Comparison of ENCODE assay signal across 8 cellular contexts in genomic region chr7:65750511-65751344, GRCh38.
DNase-seq lines count a peak whose midpoint lies in the region; ATAC-seq and TF ChIP-seq lines count a peak whose summit lies in the region.

No MANE protein-coding gene starts in this region.

- peak; percentile 27 for TF ChIP-seq CTCF in liver (IDR thresholded peaks at IDR 0.05; ENCODE audit: low read depth, low read length, missing input control)

- H3K27me3 Mint-ChIP-seq in CD4-positive, CD25-positive, alpha-beta regulatory T cell = no peaks in the 10 kb centered on the region
- H3K27me3 Mint-ChIP-seq in dendritic cell treated with granulocyte-macrophage colony-stimulating factor and Interleukin-4, amounts not matched to agents 40 ng/mL and 50 ng/mL, for 4 days = no peaks in the 10 kb centered on the region

- WGBS in liver = under 1% methylated on average over 69 of the region's 69 CpGs

- no peaks in the 10 kb centered on the region for H3K27me3 ChIP-seq in CD4-positive, CD25-positive, alpha-beta regulatory T cell (ENCODE audit: control insufficient read depth, insufficient read depth, low read length)
- no peaks in the 10 kb centered on the region for H3K27me3 ChIP-seq in liver (ENCODE audit: control insufficient read depth in 4 of 4, insufficient read depth in 4 of 4, low read length in 3 of 4)

- H3K36me3 ChIP-seq in CD4-positive, CD25-positive, alpha-beta regulatory T cell (ENCODE audit: control insufficient read depth, insufficient read depth, low read length) = peaks cover 6% of the 10 kb centered on the region
- peaks cover 0 to 3% (median under 1%) of the 10 kb centered on the region in 4 donors for H3K36me3 ChIP-seq in liver (ENCODE audit: control insufficient read depth in 4 of 4, insufficient read depth in 3 of 4, low read depth in 1 of 4, low read length in 3 of 4)

- H3K27ac Mint-ChIP-seq in CD4-positive, CD25-positive, alpha-beta regulatory T cell = peak overlapping the region; percentile 86 to 96 (median 93)
- H3K27ac Mint-ChIP-seq in dendritic cell treated with granulocyte-macrophage colony-stimulating factor and Interleukin-4, amounts not matched to agents 40 ng/mL and 50 ng/mL, for 4 days = peak overlapping the region; percentile 82

- H3K4me1 Mint-ChIP-seq in CD4-positive, CD25-positive, alpha-beta regulatory T cell = peaks cover 5 to 46% (median 17%) of the 10 kb centered on the region in 4 donors
- no peaks in the 10 kb centered on the region for H3K4me1 Mint-ChIP-seq in dendritic cell treated with granulocyte-macrophage colony-stimulating factor and Interleukin-4, amounts not matched to agents 40 ng/mL and 50 ng/mL, for 4 days (ENCODE audit: low read depth)

- peak overlapping the region; percentile 94 to 100 (median 99) for H3K4me3 Mint-ChIP-seq in CD4-positive, CD25-positive, alpha-beta regulatory T cell
- peak overlapping the region; percentile 90 for H3K4me3 Mint-ChIP-seq in dendritic cell treated with granulocyte-macrophage colony-stimulating factor and Interleukin-4, amounts not matched to agents 40 ng/mL and 50 ng/mL, for 4 days

- H3K36me3 Mint-ChIP-seq in CD4-positive, CD25-positive, alpha-beta regulatory T cell = peaks cover 3% of the 10 kb centered on the region
- H3K36me3 Mint-ChIP-seq in dendritic cell treated with granulocyte-macrophage colony-stimulating factor and Interleukin-4, amounts not matched to agents 40 ng/mL and 50 ng/mL, for 4 days (ENCODE audit: low read depth) = peaks cover 41% of the 10 kb centered on the region

- TF ChIP-seq RAD21 in liver (IDR thresholded peaks at IDR 0.05) = peak; percentile 17 to 33

- peak; percentile 98 to 99 for ATAC-seq in CD4-positive, CD25-positive, alpha-beta regulatory T cell (ENCODE audit: low read depth in 2 of 2)
- ATAC-seq in GM19438 (IDR thresholded peaks at IDR 0.05; ENCODE audit: low read depth, unreplicated experiment) (peak; percentile 99), HG03565 (IDR thresholded peaks at IDR 0.05; ENCODE audit: unreplicated experiment) (peak; percentile 97)

- peak overlapping the region; percentile 83 for H3K27ac ChIP-seq in CD4-positive, CD25-positive, alpha-beta regulatory T cell (ENCODE audit: insufficient read depth, low read length, poor library complexity, severe bottlenecking)
- peak overlapping the region; percentile 45 to 83 for H3K27ac ChIP-seq in liver (ENCODE audit: low read depth in 1 of 2, low read length in 2 of 2)

- peaks cover 0 to 3% (median 0%) of the 10 kb centered on the region in 7 donors for H3K9me3 Mint-ChIP-seq in CD4-positive, CD25-positive, alpha-beta regulatory T cell
- H3K9me3 Mint-ChIP-seq in dendritic cell treated with granulocyte-macrophage colony-stimulating factor and Interleukin-4, amounts not matched to agents 40 ng/mL and 50 ng/mL, for 4 days = no peaks in the 10 kb centered on the region

- DNase-seq in CD4-positive, CD25-positive, alpha-beta regulatory T cell = peak; percentile 84 to 94 (median 85)
- DNase-seq in NCI-H748 (lab: John Stamatoyannopoulos, UW; ENCODE audit: unreplicated experiment) = peak; percentile 94
- peak; percentile 71 to 81 for DNase-seq in activated CD4-positive, alpha-beta T cell treated with anti-CD3 and anti-CD28 coated beads, Interleukin-2, amount 50 U/mL, for 24 hours (ENCODE audit: low read depth in 1 of 2, low spot score in 1 of 2)
- peak; percentile 90 for DNase-seq in stimulated activated CD4-positive, alpha-beta T cell treated with anti-CD3 and anti-CD28 coated beads, Interleukin-4, amount 100 ng/mL, for 1 hour

- intact Hi-C loops in dendritic cell treated with granulocyte-macrophage colony-stimulating factor and Interleukin-4, amounts not matched to agents 40 ng/mL and 50 ng/mL, for 4 days (cut with micrococcal nuclease) = loop anchor here (2.0 to 10.0 kb wide), 2 partner anchors 124 to 230 kb away; partner anchors contain the start of gene VKORC1L1

- H3K4me3 ChIP-seq in CD4-positive, CD25-positive, alpha-beta regulatory T cell (ENCODE audit: low read depth, low read length) = peak overlapping the region; percentile 92
- H3K4me3 ChIP-seq in liver (ENCODE audit: low read depth in 1 of 3, low read length in 3 of 3) = peak overlapping the region; percentile 54 to 98 (median 84)

- H3K4me1 ChIP-seq in CD4-positive, CD25-positive, alpha-beta regulatory T cell (ENCODE audit: control insufficient read depth, insufficient read depth, low read length, poor library complexity, severe bottlenecking) = peaks cover 16% of the 10 kb centered on the region
- peaks cover 2 to 11% (median 10%) of the 10 kb centered on the region in 4 donors for H3K4me1 ChIP-seq in liver (ENCODE audit: control insufficient read depth in 4 of 4, insufficient read depth in 4 of 4, low read length in 3 of 4)

- peak overlapping the region; percentile 64 to 85 for H3K9ac ChIP-seq in liver (ENCODE audit: low read depth in 1 of 2, low read length in 2 of 2)

- no peaks in the 10 kb centered on the region for H3K9me3 ChIP-seq in CD4-positive, CD25-positive, alpha-beta regulatory T cell (ENCODE audit: control insufficient read depth in 2 of 2, low read length in 2 of 2)
- H3K9me3 ChIP-seq in liver (ENCODE audit: control insufficient read depth in 4 of 4, low read length in 3 of 4) = no peaks in the 10 kb centered on the region

TF ChIP-seq in liver, 16 proteins besides CTCF, POLR2A, EP300 and RAD21:
- TF ChIP-seq HNF4G (IDR thresholded peaks at IDR 0.05) (no peak), ZBTB33 (IDR thresholded peaks at IDR 0.05) (no peak), REST (IDR thresholded peaks at IDR 0.05) (peak; percentile 37), FOXA2 (IDR thresholded peaks at IDR 0.05) (no peak), NR2F2 (IDR thresholded peaks at IDR 0.05) (no peak), YY1 (IDR thresholded peaks at IDR 0.05) (peak; percentile 69), GABPA (IDR thresholded peaks at IDR 0.05 in 1 of 2, conservative IDR thresholded peaks at IDR 0.05 in 1 of 2) (peak in 1 of 2 donors; percentile 76), FOXA1 (IDR thresholded peaks at IDR 0.05) (no peak), HNF4A (conservative IDR thresholded peaks at IDR 0.05) (no peak), TAF1 (conservative IDR thresholded peaks at IDR 0.05) (no peak), SP1 (IDR thresholded peaks at IDR 0.05) (peak; percentile 78), JUND (IDR thresholded peaks at IDR 0.05) (no peak), EGR1 (IDR thresholded peaks at IDR 0.05; ENCODE audit: low read depth in 2 of 2) (no peak), RXRA (IDR thresholded peaks at IDR 0.05) (no peak), ATF3 (IDR thresholded peaks at IDR 0.05) (no peak), MAX (IDR thresholded peaks at IDR 0.05) (peak; percentile 42)

Comparison
In these comparisons a context has a peak if more than half of its experiments do, and no peak if none do; other contexts are left out.
1. Peak in every context shown above with its lines: DNase-seq, ATAC-seq, H3K4me3 ChIP-seq and H3K27ac ChIP-seq.